In the genomic region with DNA sequence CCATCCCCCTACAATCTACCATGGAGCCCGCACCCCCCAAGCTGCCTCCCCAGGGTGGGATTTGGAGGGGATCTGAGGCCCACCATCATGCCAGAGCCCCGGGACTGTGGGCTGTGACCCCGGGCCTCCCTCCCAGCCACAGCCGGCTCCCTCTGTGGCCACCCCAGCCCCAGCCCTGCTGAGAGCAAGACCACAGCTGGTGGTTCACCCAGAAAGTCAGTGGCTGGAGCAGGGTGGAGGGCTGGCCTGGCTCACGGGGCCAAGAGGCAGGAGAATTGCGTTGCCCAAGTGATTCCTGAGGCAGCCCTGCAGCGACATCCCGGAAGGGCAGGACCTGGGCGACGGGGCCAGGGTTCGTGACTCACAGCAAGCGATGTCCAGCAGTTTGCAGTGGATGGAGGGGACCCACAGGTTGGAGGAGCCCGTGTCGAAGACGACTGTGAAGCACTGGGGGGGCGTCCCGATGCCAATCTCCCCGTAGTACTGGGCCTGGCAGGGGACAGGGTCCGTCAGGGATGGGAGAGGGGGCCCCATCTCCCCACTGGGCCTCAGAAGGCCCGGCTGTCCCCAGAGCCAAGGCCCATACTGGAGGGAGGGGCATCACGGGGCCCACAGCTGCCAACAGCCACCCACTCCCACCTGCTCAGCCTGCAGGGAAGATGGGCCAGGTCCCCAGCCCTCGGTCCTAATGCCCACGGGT, we compare ENCODE assay signal across 14 cellular contexts. TPM values are rescaled to one million over a fixed set of nuclear protein-coding genes. Genes with fewer than 3 reads are reported as not detected.
DNase-seq lines count a peak whose midpoint lies in the region; ATAC-seq lines count a peak whose summit lies in the region.
"Had no signal": no experiment of that assay in that cellular context is flagged by ENCODE, and none has a peak within 500 bp of the region (broad histone marks: within the 10 kb centered on the region; RNA-seq: fewer than 3 reads in every experiment).

No MANE protein-coding gene starts in this region.

- peaks cover 4% of the 10 kb centered on the region for H3K36me3 Mint-ChIP-seq in stimulated activated naive CD8-positive, alpha-beta T cell treated with anti-CD3 and anti-CD28 coated beads, Interleukin-15, Interleukin-2, amounts not matched to agents 100 ng/mL and 50 ng/mL, for 24 hours (ENCODE audit: low read depth)
- H3K36me3 Mint-ChIP-seq in effector memory CD8-positive, alpha-beta T cell (ENCODE audit: insufficient read depth): peaks cover 30% of the 10 kb centered on the region
- no peaks in the 10 kb centered on the region for H3K36me3 Mint-ChIP-seq in natural killer cell treated with Interleukin-12 subunit alpha and Interleukin-12 subunit beta and Interleukin-15 and Interleukin-18, amount 100 ng/mL, for 72 hours
- H3K36me3 Mint-ChIP-seq in activated T-helper 2 cell treated with anti-CD3 and anti-CD28 coated beads, Interferon-gamma antibody, Interleukin-2, Interleukin-4, amounts not matched to agents 10 μg/mL and 5 μg/mL and 100 μg/mL, durations not matched to agents 14 hours and 24 hours and 36 hours (ENCODE audit: low read depth): peaks cover 25% of the 10 kb centered on the region

- H3K4me1 Mint-ChIP-seq in stimulated activated naive CD8-positive, alpha-beta T cell treated with anti-CD3 and anti-CD28 coated beads, Interleukin-15, Interleukin-2, amounts not matched to agents 100 ng/mL and 50 ng/mL, for 24 hours (ENCODE audit: low read depth): peaks cover 71% of the 10 kb centered on the region
- H3K4me1 Mint-ChIP-seq in effector memory CD8-positive, alpha-beta T cell (ENCODE audit: low read depth in 2 of 2): peaks cover 51 to 62% of the 10 kb centered on the region in 2 donors
- H3K4me1 Mint-ChIP-seq in natural killer cell treated with Interleukin-12 subunit alpha and Interleukin-12 subunit beta and Interleukin-15 and Interleukin-18, amount 100 ng/mL, for 72 hours (ENCODE audit: low read depth in 2 of 2): peaks cover 37 to 56% of the 10 kb centered on the region in 2 donors
- H3K4me1 Mint-ChIP-seq in activated T-helper 2 cell treated with anti-CD3 and anti-CD28 coated beads, Interferon-gamma antibody, Interleukin-2, Interleukin-4, amounts not matched to agents 10 μg/mL and 5 μg/mL and 100 μg/mL, durations not matched to agents 14 hours and 24 hours and 36 hours (ENCODE audit: low read depth): peaks cover 29% of the 10 kb centered on the region

- H3K9me3 Mint-ChIP-seq in stimulated activated naive CD8-positive, alpha-beta T cell treated with anti-CD3 and anti-CD28 coated beads, Interleukin-15, Interleukin-2, amounts not matched to agents 100 ng/mL and 50 ng/mL, for 24 hours: no peaks in the 10 kb centered on the region
- H3K9me3 Mint-ChIP-seq in effector memory CD8-positive, alpha-beta T cell: no peaks in the 10 kb centered on the region
- no peaks in the 10 kb centered on the region for H3K9me3 Mint-ChIP-seq in natural killer cell treated with Interleukin-12 subunit alpha and Interleukin-12 subunit beta and Interleukin-15 and Interleukin-18, amount 100 ng/mL, for 72 hours
- no peaks in the 10 kb centered on the region for H3K9me3 Mint-ChIP-seq in activated T-helper 2 cell treated with anti-CD3 and anti-CD28 coated beads, Interferon-gamma antibody, Interleukin-2, Interleukin-4, amounts not matched to agents 10 μg/mL and 5 μg/mL and 100 μg/mL, durations not matched to agents 14 hours and 24 hours and 36 hours
- H3K9me3 Mint-ChIP-seq: memory B cell had no signal

- no peak overlapping the region for H3K4me3 Mint-ChIP-seq in stimulated activated naive CD8-positive, alpha-beta T cell treated with anti-CD3 and anti-CD28 coated beads, Interleukin-15, Interleukin-2, amounts not matched to agents 100 ng/mL and 50 ng/mL, for 24 hours
- peak overlapping the region; percentile 81 to 87 for H3K4me3 Mint-ChIP-seq in effector memory CD8-positive, alpha-beta T cell
- H3K4me3 Mint-ChIP-seq in natural killer cell treated with Interleukin-12 subunit alpha and Interleukin-12 subunit beta and Interleukin-15 and Interleukin-18, amount 100 ng/mL, for 72 hours: peak overlapping the region; percentile 83
- no peak overlapping the region for H3K4me3 Mint-ChIP-seq in activated T-helper 2 cell treated with anti-CD3 and anti-CD28 coated beads, Interferon-gamma antibody, Interleukin-2, Interleukin-4, amounts not matched to agents 10 μg/mL and 5 μg/mL and 100 μg/mL, durations not matched to agents 14 hours and 24 hours and 36 hours (ENCODE audit: low read depth)

- no peak for ATAC-seq in stimulated activated naive CD8-positive, alpha-beta T cell treated with anti-CD3 and anti-CD28 coated beads, Interleukin-15, Interleukin-2, amounts not matched to agents 100 U/mL and 50 U/mL, for 24 hours
- ATAC-seq in effector memory CD8-positive, alpha-beta T cell (replicated peaks): no peak
- no peak for ATAC-seq in natural killer cell treated with Interleukin-12 subunit alpha and Interleukin-12 subunit beta and Interleukin-15 and Interleukin-18, amount 100 ng/mL, for 72 hours
- no peak for ATAC-seq in left lobe of liver

- intact Hi-C loops in activated T-helper 2 cell treated with anti-CD3 and anti-CD28 coated beads, Interferon-gamma antibody, Interleukin-2, Interleukin-4, amounts not matched to agents 10 μg/mL and 5 μg/mL and 100 μg/mL, durations not matched to agents 14 hours and 24 hours and 36 hours (cut with micrococcal nuclease): no loop called here

- H3K27me3 Mint-ChIP-seq in stimulated activated naive CD8-positive, alpha-beta T cell treated with anti-CD3 and anti-CD28 coated beads, Interleukin-15, Interleukin-2, amounts not matched to agents 100 ng/mL and 50 ng/mL, for 24 hours: no peaks in the 10 kb centered on the region
- no peaks in the 10 kb centered on the region for H3K27me3 Mint-ChIP-seq in effector memory CD8-positive, alpha-beta T cell
- H3K27me3 Mint-ChIP-seq in natural killer cell treated with Interleukin-12 subunit alpha and Interleukin-12 subunit beta and Interleukin-15 and Interleukin-18, amount 100 ng/mL, for 72 hours: no peaks in the 10 kb centered on the region
- H3K27me3 Mint-ChIP-seq in activated T-helper 2 cell treated with anti-CD3 and anti-CD28 coated beads, Interferon-gamma antibody, Interleukin-2, Interleukin-4, amounts not matched to agents 10 μg/mL and 5 μg/mL and 100 μg/mL, durations not matched to agents 14 hours and 24 hours and 36 hours (ENCODE audit: low read depth): no peaks in the 10 kb centered on the region
- H3K27me3 Mint-ChIP-seq: memory B cell had no signal

- DNase-seq in stimulated activated naive CD8-positive, alpha-beta T cell treated with anti-CD3 and anti-CD28 coated beads, Interleukin-15, Interleukin-2, amounts not matched to agents 100 U/mL and 50 U/mL, for 24 hours: no peak
- DNase-seq in effector memory CD8-positive, alpha-beta T cell: no peak
- no peak for DNase-seq in natural killer cell treated with Interleukin-12 subunit alpha and Interleukin-12 subunit beta and Interleukin-15 and Interleukin-18, amount 100 ng/mL, for 72 hours (ENCODE audit: low spot score)
- no peak for DNase-seq in activated T-helper 2 cell treated with anti-CD3 and anti-CD28 coated beads, Interferon-gamma antibody, Interleukin-2, Interleukin-4, amounts not matched to agents 10 μg/mL and 5 μg/mL and 100 μg/mL, durations not matched to agents 14 hours and 24 hours and 36 hours (ENCODE audit: low spot score)
- no peak for DNase-seq in amniotic stem cell (lab: John Stamatoyannopoulos, UW)
- no peak for DNase-seq in NCI-H2227 treated with DMSO at 0.1 percent for 48 hours (lab: John Stamatoyannopoulos, UW)
- no peak for DNase-seq in left lobe of liver (ENCODE audit: low spot score)
- DNase-seq: activated CD4-positive, alpha-beta T cell treated with anti-CD3 and anti-CD28 coated beads for 48 hours; KBM-7; NCI-H2081; retina; uterus had no signal

- H3K27ac Mint-ChIP-seq in stimulated activated naive CD8-positive, alpha-beta T cell treated with anti-CD3 and anti-CD28 coated beads, Interleukin-15, Interleukin-2, amounts not matched to agents 100 ng/mL and 50 ng/mL, for 24 hours: peak overlapping the region; percentile 77
- H3K27ac Mint-ChIP-seq in effector memory CD8-positive, alpha-beta T cell: peak overlapping the region; percentile 94 to 95
- H3K27ac Mint-ChIP-seq in natural killer cell treated with Interleukin-12 subunit alpha and Interleukin-12 subunit beta and Interleukin-15 and Interleukin-18, amount 100 ng/mL, for 72 hours: peak overlapping the region; percentile 82 to 94
- no peak overlapping the region for H3K27ac Mint-ChIP-seq in activated T-helper 2 cell treated with anti-CD3 and anti-CD28 coated beads, Interferon-gamma antibody, Interleukin-2, Interleukin-4, amounts not matched to agents 10 μg/mL and 5 μg/mL and 100 μg/mL, durations not matched to agents 14 hours and 24 hours and 36 hours
- H3K27ac Mint-ChIP-seq: memory B cell had no signal

RNA-seq across cellular contexts. Expression of a gene that starts 4.4 kb away (rescaled TPM):
- 100 to 1,000 TPM; 350 to 592 TPM for total RNA-seq in natural killer cell treated with Interleukin-12 subunit alpha and Interleukin-12 subunit beta and Interleukin-15 and Interleukin-18, amount 100 ng/mL, for 72 hours
- total RNA-seq in activated T-helper 2 cell treated with anti-CD3 and anti-CD28 coated beads, Interferon-gamma antibody, Interleukin-2, Interleukin-4, amounts not matched to agents 10 μg/mL and 5 μg/mL and 100 μg/mL, durations not matched to agents 14 hours and 24 hours and 36 hours: 73.5 and 76.3 TPM in 2 replicates
- total RNA-seq in left lobe of liver: 564 TPM

RNA-seq across cellular contexts. Expression of a gene that starts 8.9 kb away (rescaled TPM):
- 1 to 10 TPM; 2.3 to 8.1 TPM for total RNA-seq in natural killer cell treated with Interleukin-12 subunit alpha and Interleukin-12 subunit beta and Interleukin-15 and Interleukin-18, amount 100 ng/mL, for 72 hours
- 0.14 and 0.34 TPM in 2 replicates for total RNA-seq in activated T-helper 2 cell treated with anti-CD3 and anti-CD28 coated beads, Interferon-gamma antibody, Interleukin-2, Interleukin-4, amounts not matched to agents 10 μg/mL and 5 μg/mL and 100 μg/mL, durations not matched to agents 14 hours and 24 hours and 36 hours
- total RNA-seq in left lobe of liver: 15.7 TPM

Comparison
In these comparisons a context has a peak if more than half of its experiments do, and no peak if none do; other contexts are left out.
1. H3K4me3 Mint-ChIP-seq: peak in effector memory CD8-positive, alpha-beta T cell (2 of 2) and natural killer cell treated with Interleukin-12 subunit alpha and Interleukin-12 subunit beta and Interleukin-15 and Interleukin-18, amount 100 ng/mL, for 72 hours (single experiment); none in stimulated activated naive CD8-positive, alpha-beta T cell treated with anti-CD3 and anti-CD28 coated beads, Interleukin-15, Interleukin-2, amounts not matched to agents 100 ng/mL and 50 ng/mL, for 24 hours (single experiment) and activated T-helper 2 cell treated with anti-CD3 and anti-CD28 coated beads, Interferon-gamma antibody, Interleukin-2, Interleukin-4, amounts not matched to agents 10 μg/mL and 5 μg/mL and 100 μg/mL, durations not matched to agents 14 hours and 24 hours and 36 hours (single experiment).